In the genomic region with DNA sequence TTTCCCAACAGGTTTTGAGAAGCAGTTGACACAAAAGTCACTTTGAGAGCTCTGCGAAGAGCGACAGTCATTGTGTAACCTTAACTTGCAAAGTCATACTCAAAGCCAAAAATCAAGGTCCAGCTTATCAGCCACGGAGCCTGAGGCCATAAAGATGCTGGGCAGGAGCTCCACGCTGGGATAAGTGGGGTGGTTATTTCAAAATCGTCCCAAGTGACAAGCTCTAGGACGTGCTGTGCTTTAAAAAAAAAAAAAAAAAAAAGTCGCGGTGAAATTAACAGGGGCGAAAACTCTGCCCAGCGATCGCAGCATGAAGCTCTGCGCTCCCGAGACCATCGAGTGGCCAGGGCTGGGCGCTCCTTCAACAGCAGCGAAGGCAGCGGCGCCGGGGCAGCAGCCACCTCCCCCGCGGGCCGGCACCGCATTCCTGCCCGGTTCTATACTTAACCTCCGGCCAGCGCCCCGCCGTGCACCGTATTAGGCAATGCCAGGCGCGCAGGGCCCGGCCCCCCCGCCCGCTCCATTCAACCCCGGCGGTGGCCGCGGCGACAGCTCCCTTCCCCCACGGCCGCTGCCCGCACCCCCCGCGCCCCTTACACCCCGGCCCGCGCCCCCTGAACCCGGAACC, we compare ENCODE assay signal across 8 cellular contexts. TPM values are rescaled to one million over a fixed set of nuclear protein-coding genes. Genes with fewer than 3 reads are reported as not detected.
DNase-seq lines count a peak whose midpoint lies in the region; ATAC-seq, FAIRE-seq and TF ChIP-seq lines count a peak whose summit lies in the region.

No MANE protein-coding gene starts in this region.

- H2AK5ac ChIP-seq in mesenchymal stem cell (ENCODE audit: low read length, severe bottlenecking) = peak overlapping the region; percentile 10

- WGBS in endodermal cell (ENCODE audit: insufficient coverage in 1 of 2, insufficient read length in 1 of 2), 2 experiments = 2 to 8% methylated on average over 12 to 48 of the region's 48 CpGs
- WGBS in mesenchymal stem cell = 6% methylated on average over 35 of the region's 48 CpGs

- no TSS peak for BruUV-seq in HCT116 (replicated peaks; lab: Mats Ljungman, UMichigan)

- peak overlapping the region; percentile 39 for H3K4me3 Mint-ChIP-seq in activated CD4-positive, alpha-beta memory T cell treated with anti-CD3 and anti-CD28 coated beads, Interleukin-2, amount 10 ng/mL, durations not matched to agents 7 days and 5 days
- H3K4me3 Mint-ChIP-seq in endodermal cell = peak overlapping the region; percentile 73
- peak overlapping the region; percentile 62 for H3K4me3 Mint-ChIP-seq in stimulated activated memory B cell treated with anti-CD40 and anti-IgM and Interleukin-4, amounts not matched to agents 10 μg/mL and 1 μg/mL and 100 μg/mL, for 72 hours

- H2BK15ac ChIP-seq in mesenchymal stem cell (ENCODE audit: low read depth, poor library complexity, severe bottlenecking) = peak overlapping the region; percentile 89

- H3K9me3 ChIP-seq in HCT116 (ENCODE audit: control insufficient read depth in 1 of 2, insufficient read depth in 1 of 2, low read depth in 1 of 2, low read length in 2 of 2) = no peaks in the 10 kb centered on the region
- H3K9me3 ChIP-seq in MG63 = no peaks in the 10 kb centered on the region
- no peaks in the 10 kb centered on the region for H3K9me3 ChIP-seq in endodermal cell (ENCODE audit: control insufficient read depth, low read length)
- no peaks in the 10 kb centered on the region for H3K9me3 ChIP-seq in mesenchymal stem cell (ENCODE audit: control insufficient read depth, low read length)

- no peak overlapping the region for H2BK12ac ChIP-seq in mesenchymal stem cell (ENCODE audit: low read length in 2 of 2)

- H3K36me3 ChIP-seq in HCT116 (ENCODE audit: control insufficient read depth in 1 of 2, insufficient read depth in 2 of 2, low read length in 2 of 2) (no peaks in the 10 kb centered on the region), MG63 (peaks cover 10% of the 10 kb centered on the region), endodermal cell (ENCODE audit: control insufficient read depth, insufficient read depth, low read length) (peaks cover 24% of the 10 kb centered on the region), mesenchymal stem cell (ENCODE audit: control insufficient read depth in 1 of 2, insufficient read depth in 2 of 2, low read depth in 1 of 2, low read length in 2 of 2) (no peaks in the 10 kb centered on the region)

- H3K4ac ChIP-seq in mesenchymal stem cell (ENCODE audit: low read depth in 1 of 2, low read length in 2 of 2) = peak overlapping the region in 1 of 2 experiments; percentile 41

- H3K27me3 ChIP-seq in HCT116 (ENCODE audit: insufficient read depth, low read length) = no peaks in the 10 kb centered on the region
- H3K27me3 ChIP-seq in MG63 = no peaks in the 10 kb centered on the region
- H3K27me3 ChIP-seq in endodermal cell (ENCODE audit: control insufficient read depth, insufficient read depth, low read length, poor library complexity, severe bottlenecking) = no peaks in the 10 kb centered on the region
- no peaks in the 10 kb centered on the region for H3K27me3 ChIP-seq in mesenchymal stem cell (ENCODE audit: control insufficient read depth in 1 of 2, insufficient read depth in 1 of 2, low read length in 2 of 2)

- intact Hi-C loops in HCT116 (cut with micrococcal nuclease) = no loop called here

- DNase-seq in GM12892 (ENCODE audit: insufficient read length) = peak; percentile 22
- DNase-seq in HCT116 (ENCODE audit: low read depth, low spot score) = peak; percentile 21
- DNase-seq in MG63 = peak; percentile 84
- DNase-seq in activated CD4-positive, alpha-beta memory T cell treated with anti-CD3 and anti-CD28 coated beads, Interleukin-2, amount 10 ng/mL, durations not matched to agents 7 days and 5 days = peak; percentile 45
- DNase-seq in endodermal cell = peak; percentile 92
- peak; percentile 72 for DNase-seq in mesenchymal stem cell
- DNase-seq in DMS153 treated with DMSO at 0.1 percent for 48 hours (lab: John Stamatoyannopoulos, UW; ENCODE audit: unreplicated experiment) = no peak

- ATAC-seq in HCT116 = peak; percentile 70
- ATAC-seq in stimulated activated memory B cell treated with anti-CD40 and anti-IgM and Interleukin-4, amounts not matched to agents 10 μg/mL and 1 μg/mL and 100 μg/mL, for 72 hours = peak; percentile 71

- H3K9me2 ChIP-seq in HCT116 (ENCODE audit: insufficient read depth) = no peaks in the 10 kb centered on the region

- H2BK5ac ChIP-seq in mesenchymal stem cell (ENCODE audit: low read depth, low read length, poor library complexity, severe bottlenecking) = peak overlapping the region; percentile 97

- TF ChIP-seq RAD21 in HCT116 (IDR thresholded peaks at IDR 0.05; ENCODE audit: low read depth) = no peak

- peak overlapping the region; percentile 73 for H2BK120ac ChIP-seq in mesenchymal stem cell (ENCODE audit: low read depth, low read length)

- H3K4me1 Mint-ChIP-seq in activated CD4-positive, alpha-beta memory T cell treated with anti-CD3 and anti-CD28 coated beads, Interleukin-2, amount 10 ng/mL, durations not matched to agents 7 days and 5 days = peaks cover 9% of the 10 kb centered on the region
- H3K4me1 Mint-ChIP-seq in endodermal cell = peaks cover 3% of the 10 kb centered on the region
- H3K4me1 Mint-ChIP-seq in stimulated activated memory B cell treated with anti-CD40 and anti-IgM and Interleukin-4, amounts not matched to agents 10 μg/mL and 1 μg/mL and 100 μg/mL, for 72 hours = peaks cover 13% of the 10 kb centered on the region

- no peak overlapping the region for H4K91ac ChIP-seq in mesenchymal stem cell (ENCODE audit: low read length)

- TF ChIP-seq CTCF in HCT116 (IDR thresholded peaks at IDR 0.05 in 2 of 3, conservative IDR thresholded peaks at IDR 0.05 in 1 of 3; ENCODE audit: borderline replicate concordance in 1 of 3, insufficient read depth in 1 of 3, low read depth in 2 of 3, low read length in 2 of 3) = no peak
- no peak for TF ChIP-seq CTCF in endodermal cell (conservative IDR thresholded peaks at IDR 0.05)

- H3K27ac Mint-ChIP-seq in activated CD4-positive, alpha-beta memory T cell treated with anti-CD3 and anti-CD28 coated beads, Interleukin-2, amount 10 ng/mL, durations not matched to agents 7 days and 5 days = no peak overlapping the region
- no peak overlapping the region for H3K27ac Mint-ChIP-seq in endodermal cell
- H3K27ac Mint-ChIP-seq in stimulated activated memory B cell treated with anti-CD40 and anti-IgM and Interleukin-4, amounts not matched to agents 10 μg/mL and 1 μg/mL and 100 μg/mL, for 72 hours = no peak overlapping the region

- H3K4me2 ChIP-seq in HCT116 (ENCODE audit: low read length) (peak overlapping the region; percentile 79), mesenchymal stem cell (ENCODE audit: low read length, poor library complexity, severe bottlenecking) (peak overlapping the region; percentile 83)

- CTCF ChIA-PET in HCT116 (lab: Charles Lee) = interaction anchor here (1.2 to 1.4 kb wide), 4 partner anchors 8 to 120 kb away, joined by 3 to 4 read pairs (median 4); no protein-coding TSS in a partner anchor
- CTCF ChIA-PET in activated CD4-positive, alpha-beta memory T cell treated with anti-CD3 and anti-CD28 coated beads, Interleukin-2, amount 10 ng/mL, durations not matched to agents 7 days and 5 days (lab: Charles Lee) = interaction anchor here (0.6 to 1.6 kb wide), 8 partner anchors 22 to 255 kb away, joined by 3 to 8 read pairs (median 3); partner anchors contain the start of gene STAM

- RAD21 ChIA-PET in HCT116 (lab: Charles Lee; ENCODE audit: low non-redundant PET in 1 of 2, low total read pairs in 2 of 2, uncharacterized antibody in 2 of 2, unreplicated experiment in 2 of 2) = no interaction called here

- peak overlapping the region; percentile 81 for H3K9ac ChIP-seq in HCT116 (ENCODE audit: low read length)
- peak overlapping the region; percentile 86 for H3K9ac ChIP-seq in endodermal cell (ENCODE audit: extremely low read depth, low read length, poor library complexity, severe bottlenecking)
- peak overlapping the region; percentile 86 for H3K9ac ChIP-seq in mesenchymal stem cell (ENCODE audit: low read length)

- H3K18ac ChIP-seq in mesenchymal stem cell (ENCODE audit: low read depth in 1 of 2, low read length in 2 of 2) = peak overlapping the region; percentile 92 to 94

- H4K20me1 ChIP-seq in HCT116 (ENCODE audit: insufficient read depth) = no peaks in the 10 kb centered on the region

- peak overlapping the region; percentile 36 for H4K8ac ChIP-seq in mesenchymal stem cell (ENCODE audit: low read length)

- H3K9me3 Mint-ChIP-seq in activated CD4-positive, alpha-beta memory T cell treated with anti-CD3 and anti-CD28 coated beads, Interleukin-2, amount 10 ng/mL, durations not matched to agents 7 days and 5 days = no peaks in the 10 kb centered on the region
- no peaks in the 10 kb centered on the region for H3K9me3 Mint-ChIP-seq in endodermal cell
- no peaks in the 10 kb centered on the region for H3K9me3 Mint-ChIP-seq in stimulated activated memory B cell treated with anti-CD40 and anti-IgM and Interleukin-4, amounts not matched to agents 10 μg/mL and 1 μg/mL and 100 μg/mL, for 72 hours

- H3K27ac ChIP-seq in HCT116 (ENCODE audit: low read depth, low read length) (peak overlapping the region; percentile 97), endodermal cell (ENCODE audit: low read depth, low read length) (no peak overlapping the region), mesenchymal stem cell (ENCODE audit: low read length, poor library complexity, severe bottlenecking) (peak overlapping the region; percentile 79)

- peaks cover 23% of the 10 kb centered on the region for H3K27me3 Mint-ChIP-seq in activated CD4-positive, alpha-beta memory T cell treated with anti-CD3 and anti-CD28 coated beads, Interleukin-2, amount 10 ng/mL, durations not matched to agents 7 days and 5 days
- H3K27me3 Mint-ChIP-seq in endodermal cell (ENCODE audit: insufficient read depth) = peaks cover 12% of the 10 kb centered on the region
- H3K27me3 Mint-ChIP-seq in stimulated activated memory B cell treated with anti-CD40 and anti-IgM and Interleukin-4, amounts not matched to agents 10 μg/mL and 1 μg/mL and 100 μg/mL, for 72 hours = peaks cover 29% of the 10 kb centered on the region

- peaks cover 7 to 21% of the 10 kb centered on the region in 2 experiments; a peak in 3 of 4 replicates for H3K4me1 ChIP-seq in HCT116 (ENCODE audit: control insufficient read depth in 1 of 2, insufficient read depth in 2 of 2, low read length in 2 of 2)
- no peaks in the 10 kb centered on the region for H3K4me1 ChIP-seq in endodermal cell (ENCODE audit: control insufficient read depth, insufficient read depth, low read length)
- H3K4me1 ChIP-seq in mesenchymal stem cell (ENCODE audit: control insufficient read depth, insufficient read depth, low read depth, low read length) = peaks cover 4% of the 10 kb centered on the region

- peak overlapping the region; percentile 54 to 86 for H3K4me3 ChIP-seq in HCT116 (replicated peaks in 1 of 2; ENCODE audit: low read depth in 1 of 2, low read length in 2 of 2)
- peak overlapping the region; percentile 84 for H3K4me3 ChIP-seq in MG63
- peak overlapping the region; percentile 98 for H3K4me3 ChIP-seq in endodermal cell (ENCODE audit: low read length)
- H3K4me3 ChIP-seq in mesenchymal stem cell (ENCODE audit: insufficient read depth in 1 of 2, low read depth in 1 of 2, low read length in 2 of 2) = peak overlapping the region; percentile 81 to 92

- TF ChIP-seq POLR2A in GM12892 (IDR thresholded peaks at IDR 0.05; ENCODE audit: low read depth, low read length) = no peak
- no peak for TF ChIP-seq POLR2A in HCT116 (IDR thresholded peaks at IDR 0.05; ENCODE audit: borderline replicate concordance, extremely low read depth, insufficient read depth, insufficient read length)

- H3K79me2 ChIP-seq in HCT116 (ENCODE audit: insufficient read depth, low read length) = peaks cover 15% of the 10 kb centered on the region

- H3K36me3 Mint-ChIP-seq in activated CD4-positive, alpha-beta memory T cell treated with anti-CD3 and anti-CD28 coated beads, Interleukin-2, amount 10 ng/mL, durations not matched to agents 7 days and 5 days (ENCODE audit: low read depth) = no peaks in the 10 kb centered on the region
- peaks cover 12% of the 10 kb centered on the region for H3K36me3 Mint-ChIP-seq in endodermal cell (ENCODE audit: low read depth)
- H3K36me3 Mint-ChIP-seq in stimulated activated memory B cell treated with anti-CD40 and anti-IgM and Interleukin-4, amounts not matched to agents 10 μg/mL and 1 μg/mL and 100 μg/mL, for 72 hours = no peaks in the 10 kb centered on the region

- H3K79me1 ChIP-seq in mesenchymal stem cell (replicated peaks; ENCODE audit: low read length, poor library complexity, severe bottlenecking) = peaks cover 11% of the 10 kb centered on the region

- POLR2A ChIA-PET in HCT116 (lab: Charles Lee) = interaction anchor here (0.6 to 1.4 kb wide), 2 partner anchors 27 to 530 kb away, joined by 6 to 9 read pairs; partner anchors contain the start of gene STAM
- POLR2A ChIA-PET in activated CD4-positive, alpha-beta memory T cell treated with anti-CD3 and anti-CD28 coated beads, Interleukin-2, amount 10 ng/mL, durations not matched to agents 7 days and 5 days (lab: Charles Lee) = interaction anchor here (1.7 to 3.5 kb wide), 3 partner anchors 9 to 30 kb away, joined by 3 to 28 read pairs (median 8); partner anchors contain the start of gene STAM

- no peak overlapping the region for H2AFZ ChIP-seq in HCT116 (ENCODE audit: low read depth, low read length, poor library complexity, severe bottlenecking)
- no peak overlapping the region for H2AFZ ChIP-seq in mesenchymal stem cell (ENCODE audit: low read depth, low read length)

- H3K14ac ChIP-seq in mesenchymal stem cell (ENCODE audit: low read length in 2 of 2) = peak overlapping the region in 1 of 2 experiments; percentile 76

- FAIRE-seq in GM12892 (lab: Jason Lieb, UNC) = no peak

- no peak overlapping the region for H3K23ac ChIP-seq in mesenchymal stem cell (ENCODE audit: low read length in 2 of 2)

RNA-seq across cellular contexts. Expression of gene HACD1, which starts 0.7 kb away (rescaled TPM):
- polyA plus RNA-seq in GM12892 (2012; ENCODE audit: missing spikeins) = not detected
- total RNA-seq in HCT116 (2021; ENCODE audit: unreplicated experiment) (21.6 TPM), endodermal cell (10 to 100 TPM; 25.6 to 34.1 TPM)
- 8.2 and 12.9 TPM in 2 replicates for polyA plus RNA-seq in HCT116 (2012)
- total RNA-seq in MG63 (2014; rRNA removed; shearing (Covaris generic); ENCODE audit: low replicate concordance) = 37.3 and 71.8 TPM in 2 replicates
- 1 to 10 TPM; 3.7 to 4.6 TPM for total RNA-seq in activated CD4-positive, alpha-beta memory T cell treated with anti-CD3 and anti-CD28 coated beads, Interleukin-2, amount 10 ng/mL, durations not matched to agents 7 days and 5 days
- polyA plus RNA-seq in endodermal cell (2013, experiment 1 of 2) = 19.4 TPM
- 22.1 TPM for polyA plus RNA-seq in endodermal cell (2013, experiment 2 of 2)
- polyA plus RNA-seq in mesenchymal stem cell (2013, experiment 1 of 2) = 42.1 TPM
- 45.0 TPM for polyA plus RNA-seq in mesenchymal stem cell (2013, experiment 2 of 2)

RNA-seq across cellular contexts. Expression of gene STAM, which starts 27.4 kb away (rescaled TPM):
- polyA plus RNA-seq in GM12892 (2012; ENCODE audit: missing spikeins) = 10.5 TPM
- total RNA-seq in HCT116 (2021; ENCODE audit: unreplicated experiment) (23.0 TPM), endodermal cell (10 to 100 TPM; 26.7 to 30.0 TPM)
- polyA plus RNA-seq in HCT116 (2012) = 8.4 and 11.4 TPM in 2 replicates
- 9.3 and 13.6 TPM in 2 replicates for total RNA-seq in MG63 (2014; rRNA removed; shearing (Covaris generic); ENCODE audit: low replicate concordance)
- total RNA-seq in activated CD4-positive, alpha-beta memory T cell treated with anti-CD3 and anti-CD28 coated beads, Interleukin-2, amount 10 ng/mL, durations not matched to agents 7 days and 5 days = 10 to 100 TPM; 39.8 to 39.9 TPM
- 32.7 TPM for polyA plus RNA-seq in endodermal cell (2013, experiment 1 of 2)
- 36.1 TPM for polyA plus RNA-seq in endodermal cell (2013, experiment 2 of 2)
- 27.5 TPM for polyA plus RNA-seq in mesenchymal stem cell (2013, experiment 1 of 2)
- polyA plus RNA-seq in mesenchymal stem cell (2013, experiment 2 of 2) = 26.7 TPM
